Comparison of ENCODE assay signal across 8 cellular contexts in genomic region chr14:50397461-50398196, GRCh38. TPM values are rescaled to one million over a fixed set of nuclear protein-coding genes. Genes with fewer than 3 reads are reported as not detected.
DNase-seq lines count a peak whose midpoint lies in the region; ATAC-seq and TF ChIP-seq lines count a peak whose summit lies in the region.

No MANE protein-coding gene starts in this region.

- peak overlapping the region; percentile 88 for H3K4me3 Mint-ChIP-seq in HFFc6
- H3K4me3 Mint-ChIP-seq in activated T-cell treated with anti-CD3 and anti-CD28 coated beads, Interleukin-2, amount 50 U/mL, for 72 hours = peak overlapping the region; percentile 54 to 72

- ATAC-seq in activated T-cell treated with anti-CD3 and anti-CD28 coated beads, Interleukin-2, amount 50 U/mL, for 72 hours (replicated peaks in 1 of 2) = no peak
- ATAC-seq in GM19395 (IDR thresholded peaks at IDR 0.05; ENCODE audit: unreplicated experiment) = no peak

- peaks cover 11% of the 10 kb centered on the region for H3K36me3 Mint-ChIP-seq in HFFc6 (ENCODE audit: low read depth)
- H3K36me3 Mint-ChIP-seq in activated T-cell treated with anti-CD3 and anti-CD28 coated beads, Interleukin-2, amount 50 U/mL, for 72 hours (ENCODE audit: insufficient read depth in 2 of 2) = peaks cover 0 to 1% of the 10 kb centered on the region in 2 donors

- DNase-seq in AG08395 (ENCODE audit: low spot score) = peak; percentile 25
- peak; percentile 4 for DNase-seq in HFFc6
- DNase-seq in activated T-cell treated with anti-CD3 and anti-CD28 coated beads, Interleukin-2, amount 50 U/mL, for 72 hours = no peak
- no peak for DNase-seq in cardiac muscle cell (ENCODE audit: low read depth in 1 of 2, low spot score in 1 of 2)
- DNase-seq in retinal pigment epithelial cell (ENCODE audit: low read depth) = no peak
- no peak for DNase-seq in iPS-NIHi11 (ENCODE audit: low spot score)
- DNase-seq in activated effector memory CD4-positive, alpha-beta T cell treated with anti-CD3 and anti-CD28 coated beads, Interleukin-2, amount 50 U/mL, for 16 hours = no peak

- H3K36me3 ChIP-seq in cardiac muscle cell = no peaks in the 10 kb centered on the region

- H3K27me3 Mint-ChIP-seq in HFFc6 (ENCODE audit: insufficient read depth) = no peaks in the 10 kb centered on the region; the same call in 1 of the 2 replicates
- H3K27me3 Mint-ChIP-seq in activated T-cell treated with anti-CD3 and anti-CD28 coated beads, Interleukin-2, amount 50 U/mL, for 72 hours (ENCODE audit: low read depth) = peaks cover 13% of the 10 kb centered on the region

- H3K27me3 ChIP-seq in cardiac muscle cell = peaks cover 10% of the 10 kb centered on the region

- TF ChIP-seq CTCF in HFFc6 (IDR thresholded peaks at IDR 0.05) (no peak), cardiac muscle cell (IDR thresholded peaks at IDR 0.05; ENCODE audit: low read depth, low read length) (no peak), retinal pigment epithelial cell (conservative IDR thresholded peaks at IDR 0.05; ENCODE audit: low read depth, low read length) (no peak)

- H3K27ac ChIP-seq in cardiac muscle cell = no peak overlapping the region

- no peaks in the 10 kb centered on the region for H3K9me3 ChIP-seq in cardiac muscle cell (ENCODE audit: low read depth)

- H3K4me3 ChIP-seq in cardiac muscle cell (peak overlapping the region; percentile 52), retinal pigment epithelial cell (ENCODE audit: low read length) (peak overlapping the region; percentile 61)

- H3K4me1 ChIP-seq in cardiac muscle cell (ENCODE audit: low read depth) = peaks cover 4% of the 10 kb centered on the region

- peaks cover 69% of the 10 kb centered on the region for H3K4me1 Mint-ChIP-seq in HFFc6 (ENCODE audit: low read depth)
- H3K4me1 Mint-ChIP-seq in activated T-cell treated with anti-CD3 and anti-CD28 coated beads, Interleukin-2, amount 50 U/mL, for 72 hours (ENCODE audit: low read depth) = peaks cover 14% of the 10 kb centered on the region

- H3K9me3 Mint-ChIP-seq in HFFc6 = no peaks in the 10 kb centered on the region
- no peaks in the 10 kb centered on the region for H3K9me3 Mint-ChIP-seq in activated T-cell treated with anti-CD3 and anti-CD28 coated beads, Interleukin-2, amount 50 U/mL, for 72 hours

- H3K27ac Mint-ChIP-seq in HFFc6 = peak overlapping the region; percentile 93
- no peak overlapping the region for H3K27ac Mint-ChIP-seq in activated T-cell treated with anti-CD3 and anti-CD28 coated beads, Interleukin-2, amount 50 U/mL, for 72 hours

RNA-seq across cellular contexts. Expression of gene CDKL1, which starts 0.9 kb away (rescaled TPM):
- total RNA-seq in HFFc6 (2021; fragmentation: NEBNext Ultra II Directional; extraction: Animal tissue kit (Norgen Biotek cat#: 25700)) = 1 to 10 TPM; 4.4 to 8.0 (median 6.2) TPM
- 1 to 10 TPM; 6.3 to 9.3 TPM for total RNA-seq in activated T-cell treated with anti-CD3 and anti-CD28 coated beads, Interleukin-2, amount 50 U/mL, for 72 hours
- 0.63 and 1.0 TPM in 2 replicates for total RNA-seq in cardiac muscle cell
- polyA plus RNA-seq in cardiac muscle cell = 0.17 and 2.5 TPM in 2 replicates

Comparison
In these comparisons a context has a peak if more than half of its experiments do, and no peak if none do; other contexts are left out.
1. DNase-seq: peak in AG08395 (single experiment) and HFFc6 (single experiment); none in activated T-cell treated with anti-CD3 and anti-CD28 coated beads, Interleukin-2, amount 50 U/mL, for 72 hours (0 of 2), cardiac muscle cell (0 of 2), retinal pigment epithelial cell (single experiment), iPS-NIHi11 (single experiment) and activated effector memory CD4-positive, alpha-beta T cell treated with anti-CD3 and anti-CD28 coated beads, Interleukin-2, amount 50 U/mL, for 16 hours (single experiment).